Comparison of ENCODE assay signal across 22 cellular contexts in the genomic region with DNA sequence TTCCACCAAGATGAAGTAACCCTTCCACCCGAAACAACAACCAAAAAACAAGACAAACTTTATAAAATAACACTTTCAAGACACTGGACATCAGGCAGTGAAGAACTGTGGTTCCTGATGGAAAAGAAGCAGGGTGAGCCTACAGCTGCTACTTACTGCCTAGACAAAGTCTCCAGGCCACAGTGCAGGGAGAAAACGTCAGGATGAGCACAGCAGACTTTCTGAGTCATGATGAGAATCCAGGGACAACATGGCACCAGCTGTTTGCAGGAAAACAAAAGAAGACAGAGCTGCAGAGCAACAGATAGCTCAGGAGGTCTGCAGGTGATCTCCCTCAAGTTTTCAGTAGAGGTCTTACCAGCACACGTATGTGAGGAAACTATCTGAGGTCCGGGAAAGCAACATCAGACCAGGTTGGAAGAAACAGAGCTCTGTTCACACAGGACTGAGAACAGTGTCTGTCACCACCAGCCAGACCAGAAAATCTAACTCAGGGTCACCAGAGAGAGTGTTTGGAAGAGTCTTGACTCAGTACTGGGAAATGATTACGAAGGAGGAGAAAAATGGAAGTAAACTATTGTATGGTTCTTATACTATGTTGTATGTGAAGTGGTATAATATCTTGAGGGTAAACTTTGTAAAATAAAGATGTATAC.
A peak's percentile ranks its signal among the peaks of the same experiment; 100 is the strongest.
DNase-seq lines count a peak whose midpoint lies in the region; ATAC-seq and TF ChIP-seq lines count a peak whose summit lies in the region.
"Had no signal": no experiment of that assay in that cellular context is flagged by ENCODE, and none has a peak within 500 bp of the region (broad histone marks: within the 10 kb centered on the region; RNA-seq: fewer than 3 reads in every experiment).

No MANE protein-coding gene starts in this region.

- CTCF ChIA-PET in PC-3 (lab: Charles Lee): no interaction called here
- CTCF ChIA-PET in activated CD8-positive, alpha-beta T cell treated with anti-CD3 and anti-CD28 coated beads, Interleukin-2, amount 10 ng/mL, durations not matched to agents 7 days and 5 days (lab: Charles Lee): interaction anchor here (0.9 to 1.1 kb wide), 2 partner anchors 9 to 31 kb away, joined by 3 read pairs; no protein-coding TSS in a partner anchor

- no peak for TF ChIP-seq CTCF in PC-3 (conservative IDR thresholded peaks at IDR 0.05; ENCODE audit: low read depth, low read length)
- TF ChIP-seq CTCF in fibroblast of lung (conservative IDR thresholded peaks at IDR 0.05 in 1 of 2, IDR thresholded peaks at IDR 0.05 in 1 of 2; ENCODE audit: low read depth in 1 of 2, low read length in 2 of 2): no peak

- no peaks in the 10 kb centered on the region for H3F3A ChIP-seq in PC-3 (ENCODE audit: low read length, unreplicated experiment)

- H3K36me3 ChIP-seq in PC-3 (ENCODE audit: low read depth, low read length): peaks cover 6% of the 10 kb centered on the region; the same call in 1 of the 2 replicates
- H3K36me3 ChIP-seq in fibroblast of lung (ENCODE audit: control insufficient read depth, insufficient read depth, low read length): no peaks in the 10 kb centered on the region
- H3K36me3 ChIP-seq: heart right ventricle, left ventricle myocardium inferior, SJSA1 had no signal

- intact Hi-C loops in PC-3 (cut with micrococcal nuclease): no loop called here

- H3K4me2 ChIP-seq in PC-3 (ENCODE audit: low read length) (no peak overlapping the region), fibroblast of lung (ENCODE audit: extremely low read depth, insufficient read depth, low read length) (no peak overlapping the region)
- H3K4me2 ChIP-seq: BLaER1 treated with 17β-estradiol and CSF1 and Interleukin-3, amounts not matched to agents 10 nM and 100 nM had no signal

- no peak overlapping the region for H3K4me3 ChIP-seq in PC-3 (ENCODE audit: low read length)
- H3K4me3 ChIP-seq in fibroblast of lung (replicated peaks in 1 of 4; ENCODE audit: control extremely low read depth in 1 of 4, insufficient read depth in 1 of 4, low read depth in 3 of 4, low read length in 4 of 4): no peak overlapping the region
- no peak overlapping the region for H3K4me3 ChIP-seq in skeletal muscle cell (ENCODE audit: low read depth, low read length)
- H3K4me3 ChIP-seq: BLaER1 treated with 17β-estradiol and CSF1 and Interleukin-3, amounts not matched to agents 10 nM and 100 nM; heart right ventricle; left ventricle myocardium inferior; SJSA1 had no signal

- H3K9me3 ChIP-seq in PC-3 (ENCODE audit: low read length) (no peaks in the 10 kb centered on the region), fibroblast of lung (ENCODE audit: control insufficient read depth, insufficient read depth, low read depth, low read length) (no peaks in the 10 kb centered on the region)
- H3K9me3 ChIP-seq: neutrophil, SJSA1 had no signal

- DNase-seq in ELR (ENCODE audit: low read depth) (peak; percentile 59), PC-3 (peak; percentile 17), fibroblast of lung (ENCODE audit: low read depth in 2 of 2) (peak; percentile 7 to 36), skeletal muscle cell (ENCODE audit: low read depth) (peak; percentile 48), HK-2 (ENCODE audit: unreplicated experiment) (no peak), AML-193 (lab: John Stamatoyannopoulos, UW) (no peak)
- no peak for DNase-seq in activated CD8-positive, alpha-beta T cell treated with anti-CD3 and anti-CD28 coated beads, Interleukin-2, amount 10 ng/mL, durations not matched to agents 7 days and 5 days
- DNase-seq: activated B cell treated with CpG ODN at 0.5 μM for 24 hours; activated CD4-positive, alpha-beta memory T cell treated with anti-CD3 and anti-CD28 coated beads for 36 hours; activated gamma-delta T cell treated with Interleukin-2 at 50 U/mL for 16 hours; activated T-cell treated with anti-CD3 and anti-CD28 coated beads for 4 hours; cerebellar nuclear complex; heart right ventricle; KBM-7; left ventricle myocardium inferior; NCI-H1694 treated with DMSO at 0.1 percent for 48 hours; T-helper 2 cell had no signal

- H3K27ac Mint-ChIP-seq in activated CD8-positive, alpha-beta T cell treated with anti-CD3 and anti-CD28 coated beads, Interleukin-2, amount 10 ng/mL, durations not matched to agents 7 days and 5 days: no peak overlapping the region
- H3K27ac Mint-ChIP-seq: activated B cell treated with CpG ODN at 0.5 μM for 24 hours; activated CD4-positive, alpha-beta memory T cell treated with anti-CD3 and anti-CD28 coated beads for 36 hours; type B pancreatic cell had no signal

- no peaks in the 10 kb centered on the region for H3K79me2 ChIP-seq in PC-3 (ENCODE audit: low read length)
- no peaks in the 10 kb centered on the region for H3K79me2 ChIP-seq in fibroblast of lung (ENCODE audit: control insufficient read depth, insufficient read depth, low read length)

- BruUV-seq in PC-3 (replicated peaks; lab: Mats Ljungman, UMichigan): no TSS peak

- H2AFZ ChIP-seq in PC-3 (ENCODE audit: low read length): no peak overlapping the region
- no peak overlapping the region for H2AFZ ChIP-seq in fibroblast of lung (ENCODE audit: low read length)

- no peak overlapping the region for H3K4me3 Mint-ChIP-seq in activated CD8-positive, alpha-beta T cell treated with anti-CD3 and anti-CD28 coated beads, Interleukin-2, amount 10 ng/mL, durations not matched to agents 7 days and 5 days
- H3K4me3 Mint-ChIP-seq: activated B cell treated with CpG ODN at 0.5 μM for 24 hours; activated CD4-positive, alpha-beta memory T cell treated with anti-CD3 and anti-CD28 coated beads for 36 hours; type B pancreatic cell had no signal

- H3K9me2 ChIP-seq in PC-3 (replicated peaks; ENCODE audit: low read length): no peaks in the 10 kb centered on the region

- H3K27me3 Mint-ChIP-seq in activated CD8-positive, alpha-beta T cell treated with anti-CD3 and anti-CD28 coated beads, Interleukin-2, amount 10 ng/mL, durations not matched to agents 7 days and 5 days (ENCODE audit: low read depth): no peaks in the 10 kb centered on the region
- H3K27me3 Mint-ChIP-seq: activated B cell treated with CpG ODN at 0.5 μM for 24 hours, type B pancreatic cell had no signal

- no peaks in the 10 kb centered on the region for H3K36me3 Mint-ChIP-seq in activated CD8-positive, alpha-beta T cell treated with anti-CD3 and anti-CD28 coated beads, Interleukin-2, amount 10 ng/mL, durations not matched to agents 7 days and 5 days (ENCODE audit: low read depth)

- no peaks in the 10 kb centered on the region for H3K9me3 Mint-ChIP-seq in activated CD8-positive, alpha-beta T cell treated with anti-CD3 and anti-CD28 coated beads, Interleukin-2, amount 10 ng/mL, durations not matched to agents 7 days and 5 days (ENCODE audit: insufficient read depth)

- ATAC-seq in PC-3: peak; percentile 27; the same call in 1 of the 2 replicates
- no peak for ATAC-seq in activated CD8-positive, alpha-beta T cell treated with anti-CD3 and anti-CD28 coated beads, Interleukin-2, amount 10 ng/mL, durations not matched to agents 7 days and 5 days
- ATAC-seq: esophagus mucosa, heart right ventricle had no signal

- H3K9ac ChIP-seq in PC-3 (ENCODE audit: low read length) (no peak overlapping the region), fibroblast of lung (ENCODE audit: insufficient read depth, low read length) (no peak overlapping the region)
- H3K9ac ChIP-seq: BLaER1 treated with 17β-estradiol and CSF1 and Interleukin-3, amounts not matched to agents 10 nM and 100 nM had no signal

- H4K20me1 ChIP-seq in PC-3 (ENCODE audit: low read length): no peaks in the 10 kb centered on the region
- no peaks in the 10 kb centered on the region for H4K20me1 ChIP-seq in fibroblast of lung (ENCODE audit: control insufficient read depth, extremely low read depth, insufficient read depth, low read length)
- H4K20me1 ChIP-seq: BLaER1 treated with 17β-estradiol and CSF1 and Interleukin-3, amounts not matched to agents 10 nM and 100 nM had no signal

- no peaks in the 10 kb centered on the region for H3K27me3 ChIP-seq in PC-3 (ENCODE audit: low read length)
- no peaks in the 10 kb centered on the region for H3K27me3 ChIP-seq in fibroblast of lung (ENCODE audit: control insufficient read depth, insufficient read depth, low read length)
- H3K27me3 ChIP-seq: BLaER1 treated with 17β-estradiol and CSF1 and Interleukin-3, amounts not matched to agents 10 nM and 100 nM; heart right ventricle; neutrophil; SJSA1 had no signal

- H3K4me1 Mint-ChIP-seq in activated CD8-positive, alpha-beta T cell treated with anti-CD3 and anti-CD28 coated beads, Interleukin-2, amount 10 ng/mL, durations not matched to agents 7 days and 5 days (ENCODE audit: low read depth): no peaks in the 10 kb centered on the region
- H3K4me1 Mint-ChIP-seq: activated B cell treated with CpG ODN at 0.5 μM for 24 hours had no signal

- POLR2A ChIA-PET in PC-3 (lab: Charles Lee; ENCODE audit: unreplicated experiment): no interaction called here
- POLR2A ChIA-PET in activated CD8-positive, alpha-beta T cell treated with anti-CD3 and anti-CD28 coated beads, Interleukin-2, amount 10 ng/mL, durations not matched to agents 7 days and 5 days (lab: Charles Lee): interaction anchor here (0.6 kb wide), 1 partner anchor 231 kb away, joined by 3 read pairs; no protein-coding TSS in a partner anchor

- no peak overlapping the region for H3K27ac ChIP-seq in PC-3 (ENCODE audit: low read length)
- peak overlapping the region; percentile 17 for H3K27ac ChIP-seq in fibroblast of lung (ENCODE audit: insufficient read depth, low read length)
- H3K27ac ChIP-seq: BLaER1 treated with 17β-estradiol and CSF1 and Interleukin-3, amounts not matched to agents 10 nM and 100 nM; heart right ventricle; left ventricle myocardium inferior; neutrophil; SJSA1 had no signal

- H3K4me1 ChIP-seq in PC-3 (ENCODE audit: insufficient read depth, low read length) (no peaks in the 10 kb centered on the region), fibroblast of lung (ENCODE audit: control insufficient read depth, extremely low read depth, insufficient read depth, low read length) (no peaks in the 10 kb centered on the region)
- H3K4me1 ChIP-seq: BLaER1 treated with 17β-estradiol and CSF1 and Interleukin-3, amounts not matched to agents 10 nM and 100 nM; heart right ventricle; SJSA1 had no signal

Comparison
In these comparisons a context has a peak if more than half of its experiments do, and no peak if none do; other contexts are left out.
1. DNase-seq: peak in ELR (single experiment), PC-3 (single experiment), fibroblast of lung (2 of 2) and skeletal muscle cell (single experiment); none in HK-2 (single experiment), activated CD8-positive, alpha-beta T cell treated with anti-CD3 and anti-CD28 coated beads, Interleukin-2, amount 10 ng/mL, durations not matched to agents 7 days and 5 days (single experiment) and AML-193 (0 of 2).